Comparison of ENCODE assay signal across 12 cellular contexts in genomic region chr12:6771091-6771495, GRCh38.
DNase-seq lines count a peak whose midpoint lies in the region; ATAC-seq lines count a peak whose summit lies in the region.
"Had no signal": no experiment of that assay in that cellular context is flagged by ENCODE, and none has a peak within 500 bp of the region (broad histone marks: within the 10 kb centered on the region; RNA-seq: fewer than 3 reads in every experiment).

No MANE protein-coding gene starts in this region.

- peaks cover 31% of the 10 kb centered on the region for H3K36me3 Mint-ChIP-seq in effector memory CD8-positive, alpha-beta T cell (ENCODE audit: insufficient read depth)

- peaks cover 0 to 17% of the 10 kb centered on the region in 2 donors for H3K27me3 Mint-ChIP-seq in effector memory CD8-positive, alpha-beta T cell

- H3K27ac Mint-ChIP-seq in effector memory CD8-positive, alpha-beta T cell: peak overlapping the region; percentile 38 to 91

- H3K4me3 Mint-ChIP-seq in effector memory CD8-positive, alpha-beta T cell: no peak overlapping the region

- ATAC-seq in effector memory CD8-positive, alpha-beta T cell (replicated peaks): no peak
- ATAC-seq in GM21360 (IDR thresholded peaks at IDR 0.05; ENCODE audit: unreplicated experiment): no peak

- H3K9me3 Mint-ChIP-seq in effector memory CD8-positive, alpha-beta T cell: no peaks in the 10 kb centered on the region

- peaks cover 60 to 61% of the 10 kb centered on the region in 2 donors for H3K4me1 Mint-ChIP-seq in effector memory CD8-positive, alpha-beta T cell (ENCODE audit: low read depth in 2 of 2)

- DNase-seq in DMS53 (lab: John Stamatoyannopoulos, UW) (peak; percentile 51), DMS53 treated with DMSO at 0.1 percent for 48 hours (lab: John Stamatoyannopoulos, UW; ENCODE audit: unreplicated experiment) (no peak), RPMI8226 (peak; percentile 60), pons (ENCODE audit: low spot score) (peak; percentile 55), activated gamma-delta T cell (lab: John Stamatoyannopoulos, UW) (no peak), NCI-H2029 treated with DMSO at 0.1 percent for 48 hours (lab: John Stamatoyannopoulos, UW) (no peak)
- DNase-seq in effector memory CD8-positive, alpha-beta T cell: no peak
- DNase-seq: 8988T, foreskin melanocyte, mesendoderm, NCI-H774 had no signal

Comparison
In these comparisons a context has a peak if more than half of its experiments do, and no peak if none do; other contexts are left out.
1. DNase-seq: peak in DMS53 (single experiment), RPMI8226 (single experiment) and pons (single experiment); none in DMS53 treated with DMSO at 0.1 percent for 48 hours (single experiment), effector memory CD8-positive, alpha-beta T cell (0 of 3), activated gamma-delta T cell (single experiment) and NCI-H2029 treated with DMSO at 0.1 percent for 48 hours (single experiment).